In the genomic region with DNA sequence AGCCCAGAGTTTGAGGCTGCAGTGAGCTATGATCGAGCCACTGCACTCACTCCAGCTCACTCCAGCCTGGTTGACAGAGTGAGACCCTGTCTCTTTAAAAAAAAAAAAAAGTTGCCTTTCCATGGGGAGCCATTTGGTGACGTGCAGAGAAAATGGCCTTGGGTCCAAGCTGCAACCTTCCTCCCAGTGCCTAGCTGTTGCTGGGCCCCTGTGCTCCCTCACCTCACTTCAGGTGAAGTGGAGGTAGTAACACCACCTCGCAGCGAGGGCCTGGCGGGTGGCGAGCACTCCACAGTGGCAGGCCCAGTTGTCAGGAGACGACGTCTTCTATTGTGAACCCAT, we compare ENCODE assay signal across 18 cellular contexts. TPM values are rescaled to one million over a fixed set of nuclear protein-coding genes. Genes with fewer than 3 reads are reported as not detected.
"Had no signal": no experiment of that assay in that cellular context is flagged by ENCODE, and none has a peak within 500 bp of the region (broad histone marks: within the 10 kb centered on the region; RNA-seq: fewer than 3 reads in every experiment).

No MANE protein-coding gene starts in this region.

- DNase-seq: activated CD4-positive, alpha-beta T cell treated with anti-CD3 and anti-CD28 coated beads for 48 hours; activated CD4-positive, CD25-positive, alpha-beta regulatory T cell; activated CD8-positive, alpha-beta T cell treated with anti-CD3 and anti-CD28 coated beads for 36 hours; activated naive CD4-positive, alpha-beta T cell treated with Interleukin-2 at 50 U/mL for 16 hours; activated T-cell treated with anti-CD3 and anti-CD28 coated beads, Interleukin-2, amount 50 U/mL, for 24 hours; body of pancreas; erythroblast; foreskin melanocyte; glutamatergic neuron; kidney; naive thymus-derived CD8-positive, alpha-beta T cell; stimulated activated CD4-positive, alpha-beta T cell treated with anti-CD3 and anti-CD28 coated beads, Interleukin-4, amount 100 ng/mL, for 24 hours had no signal

- H3K9me3 ChIP-seq: neutrophil, thoracic aorta, upper lobe of left lung had no signal

- ATAC-seq: activated CD8-positive, alpha-beta T cell treated with anti-CD3 and anti-CD28 coated beads for 36 hours; naive thymus-derived CD8-positive, alpha-beta T cell; stimulated activated effector memory CD8-positive, alpha-beta T cell treated with anti-CD3 and anti-CD28 coated beads, Interleukin-12 subunit alpha, Interleukin-12 subunit beta, amount 100 ng/mL, for 72 hours had no signal

- H3K9ac ChIP-seq: parathyroid adenoma had no signal

- H3K27ac ChIP-seq: neutrophil, parathyroid adenoma, thoracic aorta had no signal

- H3K9me3 Mint-ChIP-seq: activated T-cell treated with anti-CD3 and anti-CD28 coated beads, Interleukin-2, amount 50 U/mL, for 24 hours; activated T-helper 2 cell treated with anti-CD3 and anti-CD28 coated beads, Interferon-gamma antibody, Interleukin-2, Interleukin-4, amounts not matched to agents 10 μg/mL and 5 μg/mL and 100 μg/mL, durations not matched to agents 14 hours and 24 hours and 36 hours; stimulated activated effector memory CD8-positive, alpha-beta T cell treated with anti-CD3 and anti-CD28 coated beads, Interleukin-12 subunit alpha, Interleukin-12 subunit beta, amount 100 ng/mL, for 72 hours had no signal

- H3K27ac Mint-ChIP-seq: activated CD8-positive, alpha-beta T cell treated with anti-CD3 and anti-CD28 coated beads for 36 hours; activated T-cell treated with anti-CD3 and anti-CD28 coated beads, Interleukin-2, amount 50 U/mL, for 24 hours; activated T-helper 2 cell treated with anti-CD3 and anti-CD28 coated beads, Interferon-gamma antibody, Interleukin-2, Interleukin-4, amounts not matched to agents 10 μg/mL and 5 μg/mL and 100 μg/mL, durations not matched to agents 14 hours and 24 hours and 36 hours; naive thymus-derived CD8-positive, alpha-beta T cell; stimulated activated effector memory CD8-positive, alpha-beta T cell treated with anti-CD3 and anti-CD28 coated beads, Interleukin-12 subunit alpha, Interleukin-12 subunit beta, amount 100 ng/mL, for 72 hours had no signal

- H3K36me3 ChIP-seq: neutrophil, thoracic aorta had no signal

- H3K27me3 Mint-ChIP-seq: activated CD8-positive, alpha-beta T cell treated with anti-CD3 and anti-CD28 coated beads for 36 hours had no signal

- H2AFZ ChIP-seq: parathyroid adenoma had no signal

- H3K27me3 ChIP-seq: body of pancreas, neutrophil, upper lobe of left lung had no signal

- H3K4me3 ChIP-seq: body of pancreas, thoracic aorta, upper lobe of left lung had no signal

- H3K36me3 Mint-ChIP-seq: naive thymus-derived CD8-positive, alpha-beta T cell; stimulated activated effector memory CD8-positive, alpha-beta T cell treated with anti-CD3 and anti-CD28 coated beads, Interleukin-12 subunit alpha, Interleukin-12 subunit beta, amount 100 ng/mL, for 72 hours had no signal

- H3K4me3 Mint-ChIP-seq: activated CD8-positive, alpha-beta T cell treated with anti-CD3 and anti-CD28 coated beads for 36 hours; activated T-cell treated with anti-CD3 and anti-CD28 coated beads, Interleukin-2, amount 50 U/mL, for 24 hours; naive thymus-derived CD8-positive, alpha-beta T cell; stimulated activated effector memory CD8-positive, alpha-beta T cell treated with anti-CD3 and anti-CD28 coated beads, Interleukin-12 subunit alpha, Interleukin-12 subunit beta, amount 100 ng/mL, for 72 hours had no signal

RNA-seq across cellular contexts. Expression of gene SYT17, which starts 17.4 kb away (rescaled TPM):
- polyA plus RNA-seq: naive thymus-derived CD8-positive, alpha-beta T cell had no signal
